Comparison of ENCODE assay signal across 18 cellular contexts in genomic region chr16:84508502-84508901, GRCh38. TPM values are rescaled to one million over a fixed set of nuclear protein-coding genes. Genes with fewer than 3 reads are reported as not detected.
DNase-seq lines count a peak whose midpoint lies in the region; ATAC-seq and TF ChIP-seq lines count a peak whose summit lies in the region.
"Had no signal": no experiment of that assay in that cellular context is flagged by ENCODE, and none has a peak within 500 bp of the region (broad histone marks: within the 10 kb centered on the region; RNA-seq: fewer than 3 reads in every experiment).

No MANE protein-coding gene starts in this region.

- no peak overlapping the region for H3K9ac ChIP-seq in OCI-LY3 (ENCODE audit: low read length)

- H3K36me3 ChIP-seq in OCI-LY3 (replicated peaks; ENCODE audit: low read depth, low read length) = no peaks in the 10 kb centered on the region
- H3K36me3 ChIP-seq: heart right ventricle, Peyer's patch, right atrium auricular region, thyroid gland had no signal

- H3K36me3 Mint-ChIP-seq in activated naive CD8-positive, alpha-beta T cell = no peaks in the 10 kb centered on the region
- no peaks in the 10 kb centered on the region for H3K36me3 Mint-ChIP-seq in activated naive CD8-positive, alpha-beta T cell treated with anti-CD3 and anti-CD28 coated beads, Interleukin-2, amount 50 U/mL, for 24 hours (ENCODE audit: low read depth)
- H3K36me3 Mint-ChIP-seq in activated naive CD8-positive, alpha-beta T cell treated with anti-CD3 and anti-CD28 coated beads for 36 hours = peaks cover 11% of the 10 kb centered on the region
- no peaks in the 10 kb centered on the region for H3K36me3 Mint-ChIP-seq in type B pancreatic cell

- H3K79me2 ChIP-seq in OCI-LY3 (ENCODE audit: low read length) = peaks cover 18% of the 10 kb centered on the region; the same call in 1 of the 2 replicates

- no peaks in the 10 kb centered on the region for H3K27me3 ChIP-seq in OCI-LY3 (ENCODE audit: low read depth, low read length)
- H3K27me3 ChIP-seq: heart right ventricle, Peyer's patch, right atrium auricular region, thyroid gland had no signal

- no peaks in the 10 kb centered on the region for H3K9me3 ChIP-seq in OCI-LY3 (ENCODE audit: insufficient read depth, low read length)
- H3K9me3 ChIP-seq: heart right ventricle, Peyer's patch, right atrium auricular region, thyroid gland had no signal

- no peak for DNase-seq in activated naive CD8-positive, alpha-beta T cell treated with anti-CD3 and anti-CD28 coated beads, Interleukin-2, amount 50 U/mL, for 24 hours
- no peak for DNase-seq in activated naive CD8-positive, alpha-beta T cell treated with anti-CD3 and anti-CD28 coated beads for 36 hours
- DNase-seq in type B pancreatic cell (ENCODE audit: extremely low spot score, unreplicated experiment) = no peak
- DNase-seq in retina = no peak
- DNase-seq: activated CD4-positive, alpha-beta T cell treated with anti-CD3 and anti-CD28 coated beads for 4 hours; heart right ventricle; KG1; MV-4-11; NCI-H1930; NCI-H345; nucleus accumbens; Peyer's patch; thyroid gland had no signal

- H3K4me1 ChIP-seq in OCI-LY3 (ENCODE audit: low read length) = peaks cover 67% of the 10 kb centered on the region

- H3K27ac Mint-ChIP-seq in activated naive CD8-positive, alpha-beta T cell = no peak overlapping the region
- no peak overlapping the region for H3K27ac Mint-ChIP-seq in activated naive CD8-positive, alpha-beta T cell treated with anti-CD3 and anti-CD28 coated beads, Interleukin-2, amount 50 U/mL, for 24 hours
- H3K27ac Mint-ChIP-seq in activated naive CD8-positive, alpha-beta T cell treated with anti-CD3 and anti-CD28 coated beads for 36 hours = peak overlapping the region; percentile 13
- peak overlapping the region; percentile 1 for H3K27ac Mint-ChIP-seq in type B pancreatic cell

- H3K27me3 Mint-ChIP-seq in activated naive CD8-positive, alpha-beta T cell = no peaks in the 10 kb centered on the region
- H3K27me3 Mint-ChIP-seq in activated naive CD8-positive, alpha-beta T cell treated with anti-CD3 and anti-CD28 coated beads, Interleukin-2, amount 50 U/mL, for 24 hours = no peaks in the 10 kb centered on the region
- no peaks in the 10 kb centered on the region for H3K27me3 Mint-ChIP-seq in activated naive CD8-positive, alpha-beta T cell treated with anti-CD3 and anti-CD28 coated beads for 36 hours
- peaks cover 8% of the 10 kb centered on the region for H3K27me3 Mint-ChIP-seq in type B pancreatic cell

- TF ChIP-seq CTCF in OCI-LY3 (IDR thresholded peaks at IDR 0.05; ENCODE audit: low read depth, low read length) (no peak), type B pancreatic cell (conservative IDR thresholded peaks at IDR 0.05) (no peak)

- no peaks in the 10 kb centered on the region for H4K20me1 ChIP-seq in OCI-LY3 (ENCODE audit: insufficient read depth, low read length)

- peak overlapping the region; percentile 97 for H3K4me2 ChIP-seq in OCI-LY3 (ENCODE audit: low read length)

- H3K4me1 Mint-ChIP-seq in activated naive CD8-positive, alpha-beta T cell (ENCODE audit: low read depth) = peaks cover 61% of the 10 kb centered on the region
- H3K4me1 Mint-ChIP-seq in activated naive CD8-positive, alpha-beta T cell treated with anti-CD3 and anti-CD28 coated beads, Interleukin-2, amount 50 U/mL, for 24 hours = peaks cover 62% of the 10 kb centered on the region
- H3K4me1 Mint-ChIP-seq in activated naive CD8-positive, alpha-beta T cell treated with anti-CD3 and anti-CD28 coated beads for 36 hours = peaks cover 57% of the 10 kb centered on the region
- H3K4me1 Mint-ChIP-seq in type B pancreatic cell (ENCODE audit: unreplicated experiment) = peaks cover 32% of the 10 kb centered on the region

- no peaks in the 10 kb centered on the region for H3K9me3 Mint-ChIP-seq in activated naive CD8-positive, alpha-beta T cell (ENCODE audit: low read depth)
- H3K9me3 Mint-ChIP-seq in activated naive CD8-positive, alpha-beta T cell treated with anti-CD3 and anti-CD28 coated beads, Interleukin-2, amount 50 U/mL, for 24 hours = no peaks in the 10 kb centered on the region
- no peaks in the 10 kb centered on the region for H3K9me3 Mint-ChIP-seq in activated naive CD8-positive, alpha-beta T cell treated with anti-CD3 and anti-CD28 coated beads for 36 hours
- no peaks in the 10 kb centered on the region for H3K9me3 Mint-ChIP-seq in type B pancreatic cell

- no peak for ATAC-seq in activated naive CD8-positive, alpha-beta T cell treated with anti-CD3 and anti-CD28 coated beads, Interleukin-2, amount 50 U/mL, for 24 hours
- ATAC-seq in GM21576 (IDR thresholded peaks at IDR 0.05; ENCODE audit: unreplicated experiment) (no peak), GM18502 (IDR thresholded peaks at IDR 0.05; ENCODE audit: poor library complexity, unreplicated experiment) (no peak)
- ATAC-seq: heart right ventricle had no signal

- no peak overlapping the region for H2AFZ ChIP-seq in OCI-LY3 (ENCODE audit: low read depth, low read length)

- H3K27ac ChIP-seq in OCI-LY3 (ENCODE audit: low read length) = no peak overlapping the region
- H3K27ac ChIP-seq: heart right ventricle, right atrium auricular region, thyroid gland had no signal

- peak overlapping the region; percentile 52 for H3K4me3 Mint-ChIP-seq in activated naive CD8-positive, alpha-beta T cell
- H3K4me3 Mint-ChIP-seq in activated naive CD8-positive, alpha-beta T cell treated with anti-CD3 and anti-CD28 coated beads, Interleukin-2, amount 50 U/mL, for 24 hours = no peak overlapping the region
- H3K4me3 Mint-ChIP-seq in activated naive CD8-positive, alpha-beta T cell treated with anti-CD3 and anti-CD28 coated beads for 36 hours = peak overlapping the region; percentile 22
- no peak overlapping the region for H3K4me3 Mint-ChIP-seq in type B pancreatic cell

- H3K4me3 ChIP-seq in OCI-LY3 (ENCODE audit: low read length) = no peak overlapping the region
- H3K4me3 ChIP-seq: heart right ventricle, Peyer's patch, right atrium auricular region, thyroid gland had no signal

RNA-seq across cellular contexts. Expression of gene MEAK7, which starts 4.0 kb away (rescaled TPM):
- total RNA-seq in activated naive CD8-positive, alpha-beta T cell treated with anti-CD3 and anti-CD28 coated beads for 36 hours = 10 to 100 TPM; 10.4 to 11.3 TPM
- total RNA-seq in type B pancreatic cell (ENCODE audit: low replicate concordance) = 28.5 and 30.3 TPM in 2 replicates

Comparison
In these comparisons a context has a peak if more than half of its experiments do, and no peak if none do; other contexts are left out.
1. H3K27ac Mint-ChIP-seq: peak in activated naive CD8-positive, alpha-beta T cell treated with anti-CD3 and anti-CD28 coated beads for 36 hours (single experiment) and type B pancreatic cell (single experiment); none in activated naive CD8-positive, alpha-beta T cell (single experiment) and activated naive CD8-positive, alpha-beta T cell treated with anti-CD3 and anti-CD28 coated beads, Interleukin-2, amount 50 U/mL, for 24 hours (single experiment).
2. H3K4me3 Mint-ChIP-seq: peak in activated naive CD8-positive, alpha-beta T cell (single experiment) and activated naive CD8-positive, alpha-beta T cell treated with anti-CD3 and anti-CD28 coated beads for 36 hours (single experiment); none in activated naive CD8-positive, alpha-beta T cell treated with anti-CD3 and anti-CD28 coated beads, Interleukin-2, amount 50 U/mL, for 24 hours (single experiment) and type B pancreatic cell (single experiment).